In the genomic region with DNA sequence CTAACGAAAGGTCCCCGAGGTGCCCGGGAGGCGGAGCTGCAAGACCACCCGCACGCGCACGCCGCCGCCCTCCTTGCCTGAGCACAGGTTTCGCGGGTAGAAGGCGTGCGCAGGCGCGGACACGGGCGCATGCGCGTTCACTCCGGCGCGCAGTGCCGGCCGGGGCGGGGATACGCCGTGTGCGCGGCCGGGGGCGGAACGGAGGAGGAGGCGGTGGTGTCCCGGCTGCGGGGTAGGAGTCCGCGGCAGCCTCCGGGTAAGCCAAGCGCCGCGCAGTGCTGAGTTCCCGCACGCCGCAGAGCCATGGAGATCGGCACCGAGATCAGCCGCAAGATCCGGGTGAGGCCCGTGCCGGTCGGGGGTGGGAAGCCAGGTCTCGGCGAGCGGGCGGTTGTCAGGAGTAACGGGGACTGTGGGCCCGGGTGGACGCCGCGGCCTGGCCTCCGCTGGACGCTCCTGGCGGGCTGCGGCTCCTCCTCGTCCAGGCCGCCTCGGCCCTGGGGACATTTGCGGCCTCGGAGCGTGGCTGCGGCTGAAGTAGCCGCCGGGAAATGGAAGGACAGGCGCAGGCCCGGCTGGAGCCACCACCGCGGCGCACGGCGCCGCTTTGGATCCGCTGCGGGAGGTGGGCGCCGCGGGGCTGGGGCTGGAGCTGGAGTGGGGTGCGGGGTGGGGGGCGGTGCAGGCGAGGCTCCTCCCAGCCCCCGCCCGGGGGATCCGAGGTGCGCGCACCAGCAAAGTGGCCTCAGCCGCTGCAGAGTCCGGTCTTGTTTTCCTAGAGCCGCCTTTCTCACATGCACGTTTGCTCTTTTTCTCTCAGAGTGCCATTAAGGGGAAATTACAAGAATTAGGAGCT, we compare ENCODE assay signal across 8 cellular contexts. TPM values are rescaled to one million over a fixed set of nuclear protein-coding genes. Genes with fewer than 3 reads are reported as not detected.
A peak's percentile ranks its signal among the peaks of the same experiment; 100 is the strongest.
DNase-seq lines count a peak whose midpoint lies in the region; ATAC-seq and TF ChIP-seq lines count a peak whose summit lies in the region.

A gene with protein sequence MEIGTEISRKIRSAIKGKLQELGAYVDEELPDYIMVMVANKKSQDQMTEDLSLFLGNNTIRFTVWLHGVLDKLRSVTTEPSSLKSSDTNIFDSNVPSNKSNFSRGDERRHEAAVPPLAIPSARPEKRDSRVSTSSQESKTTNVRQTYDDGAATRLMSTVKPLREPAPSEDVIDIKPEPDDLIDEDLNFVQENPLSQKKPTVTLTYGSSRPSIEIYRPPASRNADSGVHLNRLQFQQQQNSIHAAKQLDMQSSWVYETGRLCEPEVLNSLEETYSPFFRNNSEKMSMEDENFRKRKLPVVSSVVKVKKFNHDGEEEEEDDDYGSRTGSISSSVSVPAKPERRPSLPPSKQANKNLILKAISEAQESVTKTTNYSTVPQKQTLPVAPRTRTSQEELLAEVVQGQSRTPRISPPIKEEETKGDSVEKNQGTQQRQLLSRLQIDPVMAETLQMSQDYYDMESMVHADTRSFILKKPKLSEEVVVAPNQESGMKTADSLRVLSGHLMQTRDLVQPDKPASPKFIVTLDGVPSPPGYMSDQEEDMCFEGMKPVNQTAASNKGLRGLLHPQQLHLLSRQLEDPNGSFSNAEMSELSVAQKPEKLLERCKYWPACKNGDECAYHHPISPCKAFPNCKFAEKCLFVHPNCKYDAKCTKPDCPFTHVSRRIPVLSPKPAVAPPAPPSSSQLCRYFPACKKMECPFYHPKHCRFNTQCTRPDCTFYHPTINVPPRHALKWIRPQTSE (plus strand): TSS at position 207 of the 856 bp plus-strand sequence. CDS start 97 bp downstream, at position 304.

- H3K9me3 Mint-ChIP-seq in activated T-cell treated with anti-CD3 and anti-CD28 coated beads, Interleukin-2, amount 50 U/mL, for 4 hours: no peaks in the 10 kb centered on the region

- H3K27me3 ChIP-seq in Panc1 (ENCODE audit: control insufficient read depth, insufficient read depth, low read length) (no peaks in the 10 kb centered on the region), muscle layer of duodenum (ENCODE audit: low read depth, low read length) (no peaks in the 10 kb centered on the region)

- ATAC-seq in GM21619 (IDR thresholded peaks at IDR 0.05; ENCODE audit: unreplicated experiment): peak; percentile 93
- peak; percentile 98 for ATAC-seq in Panc1
- ATAC-seq in activated T-cell treated with anti-CD3 and anti-CD28 coated beads, Interleukin-2, amount 50 U/mL, for 4 hours: peak; percentile 96
- ATAC-seq in esophagus mucosa: peak; percentile 98

- peaks cover 7% of the 10 kb centered on the region for H3K27me3 Mint-ChIP-seq in activated T-cell treated with anti-CD3 and anti-CD28 coated beads, Interleukin-2, amount 50 U/mL, for 4 hours (ENCODE audit: low read depth)

- peaks cover 7% of the 10 kb centered on the region for H3K36me3 ChIP-seq in Panc1 (ENCODE audit: control insufficient read depth, insufficient read depth, low read length)
- H3K36me3 ChIP-seq in muscle layer of duodenum (ENCODE audit: control insufficient read depth in 1 of 2, insufficient read depth in 2 of 2, low read length in 2 of 2): peaks cover 6 to 9% of the 10 kb centered on the region in 2 donors

- H3K4me1 Mint-ChIP-seq in activated T-cell treated with anti-CD3 and anti-CD28 coated beads, Interleukin-2, amount 50 U/mL, for 4 hours (ENCODE audit: low read depth): peaks cover 27% of the 10 kb centered on the region

- no TSS peak for BruUV-seq in Panc1 (replicated peaks; lab: Mats Ljungman, UMichigan)

- peak within 1 kb of the TSS; percentile 85 for H3K27ac ChIP-seq in Panc1 (ENCODE audit: low read length)
- H3K27ac ChIP-seq in muscle layer of duodenum (ENCODE audit: low read length): peak within 1 kb of the TSS; percentile 71

- H3K4me3 ChIP-seq in Jurkat, Clone E6-1 (ENCODE audit: low read length): peak within 1 kb of the TSS; percentile 81
- H3K4me3 ChIP-seq in Panc1 (ENCODE audit: low read depth in 2 of 2, low read length in 2 of 2) (peak within 1 kb of the TSS; percentile 74 to 77), muscle layer of duodenum (ENCODE audit: low read depth in 1 of 2, low read length in 2 of 2) (peak within 1 kb of the TSS; percentile 80 to 93)

- intact Hi-C loops in Panc1 (cut with micrococcal nuclease; ENCODE audit: unreplicated experiment): no loop called here

- in situ Hi-C loops in Panc1 (cut with HindIII; ENCODE audit: low pct_unique_long_range_greater_than_20kb, low sequenced_read_pairs): no loop called here

- POLR2A ChIA-PET in Panc1 (lab: Charles Lee): no interaction called here

- H3K4me3 Mint-ChIP-seq in activated T-cell treated with anti-CD3 and anti-CD28 coated beads, Interleukin-2, amount 50 U/mL, for 4 hours: peak within 1 kb of the TSS; percentile 91

- TF ChIP-seq CTCF in Panc1 (IDR thresholded peaks at IDR 0.05): no peak

- peak; percentile 78 for DNase-seq in DMS79 (lab: John Stamatoyannopoulos, UW)
- peak; percentile 84 for DNase-seq in Jurkat, Clone E6-1 (ENCODE audit: low read depth, low spot score)
- no peak for DNase-seq in Panc1 (ENCODE audit: low read depth, low spot score)
- peak; percentile 83 for DNase-seq in activated T-cell treated with anti-CD3 and anti-CD28 coated beads, Interleukin-2, amount 50 U/mL, for 4 hours
- DNase-seq in stimulated activated CD8-positive, alpha-beta memory T cell treated with anti-CD3 and anti-CD28 coated beads, Interleukin-7, amount 100 ng/mL, for 48 hours (ENCODE audit: extremely low read depth in 1 of 2, low read depth in 1 of 2): peak; percentile 81 to 87

- H3K9me3 ChIP-seq in Panc1 (ENCODE audit: control insufficient read depth, insufficient read depth, low read depth, low read length) (no peaks in the 10 kb centered on the region), muscle layer of duodenum (ENCODE audit: control insufficient read depth in 1 of 2, low read length in 2 of 2) (no peaks in the 10 kb centered on the region)

- H3K36me3 Mint-ChIP-seq in activated T-cell treated with anti-CD3 and anti-CD28 coated beads, Interleukin-2, amount 50 U/mL, for 4 hours (ENCODE audit: insufficient read depth): peaks cover 4% of the 10 kb centered on the region

- H3K4me1 ChIP-seq in Panc1 (ENCODE audit: control insufficient read depth, insufficient read depth, low read length): peaks cover 7% of the 10 kb centered on the region
- H3K4me1 ChIP-seq in muscle layer of duodenum (ENCODE audit: control insufficient read depth in 1 of 2, insufficient read depth in 2 of 2, low read length in 2 of 2): peaks cover 7 to 10% of the 10 kb centered on the region in 2 donors

- CTCF ChIA-PET in Panc1 (lab: Charles Lee): no interaction called here

RNA-seq across cellular contexts. Expression of the gene that starts here (rescaled TPM):
- polyA plus RNA-seq in Jurkat, Clone E6-1 (2012; ENCODE audit: insufficient read depth, insufficient read length): 71.3 TPM
- total RNA-seq in Panc1 (2021; ENCODE audit: unreplicated experiment) (57.1 TPM), esophagus mucosa (32.7 TPM)
- polyA plus RNA-seq in Panc1 (2012; ENCODE audit: insufficient read length): 59.5 TPM
- total RNA-seq in activated T-cell treated with anti-CD3 and anti-CD28 coated beads, Interleukin-2, amount 50 U/mL, for 4 hours: 10 to 100 TPM; 44.1 to 51.2 (median 46.7) TPM
